In the genomic region with DNA sequence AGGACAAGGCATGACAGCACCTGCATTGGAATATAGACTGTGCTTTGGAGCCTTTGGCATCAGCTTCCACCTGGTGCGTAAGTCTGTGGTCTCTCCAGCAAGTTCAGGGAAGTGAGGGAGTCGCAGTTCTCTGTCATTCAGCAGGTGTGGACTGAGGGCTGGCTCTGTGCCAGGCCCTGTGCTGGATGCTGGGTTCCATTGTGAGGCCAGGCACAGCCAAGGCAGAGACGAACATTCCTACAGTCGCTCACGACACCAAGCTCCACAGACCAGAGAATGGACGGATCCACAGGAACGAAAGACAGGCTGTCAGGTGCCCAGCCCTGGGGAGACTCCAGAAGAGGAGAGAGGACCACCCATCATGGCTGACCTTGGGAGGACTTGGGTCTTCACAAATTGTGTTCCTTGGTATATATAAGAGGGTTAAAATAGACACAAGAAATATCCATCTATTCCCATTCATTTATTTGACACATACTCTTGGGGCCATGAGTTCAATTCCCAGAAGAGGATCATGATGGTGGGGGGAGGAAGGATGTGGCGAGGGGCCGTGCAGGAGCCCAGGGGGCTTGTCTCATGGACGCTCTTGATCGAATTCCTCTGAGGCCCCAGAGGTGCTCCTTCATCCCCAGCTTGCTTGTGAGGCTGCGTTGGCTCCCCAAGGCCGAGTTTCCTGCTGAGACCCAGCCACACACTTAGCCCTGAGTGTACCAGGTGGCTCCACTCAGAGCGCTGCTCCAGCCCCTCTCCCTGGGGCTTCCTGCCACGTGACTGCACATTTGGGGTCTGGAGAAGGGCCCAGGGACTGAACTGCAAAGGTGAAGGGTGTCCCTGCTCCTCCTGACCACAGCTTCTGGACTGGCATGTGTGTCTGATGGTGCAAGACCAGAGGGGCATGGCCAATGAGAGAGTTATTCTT, we compare ENCODE assay signal across 9 cellular contexts. TPM values are rescaled to one million over a fixed set of nuclear protein-coding genes. Genes with fewer than 3 reads are reported as not detected.
DNase-seq lines count a peak whose midpoint lies in the region; ATAC-seq and TF ChIP-seq lines count a peak whose summit lies in the region.
"Had no signal": no experiment of that assay in that cellular context is flagged by ENCODE, and none has a peak within 500 bp of the region (broad histone marks: within the 10 kb centered on the region; RNA-seq: fewer than 3 reads in every experiment).

No MANE protein-coding gene starts in this region.

- peaks cover 85% of the 10 kb centered on the region for H3K4me1 ChIP-seq in CD4-positive, alpha-beta memory T cell (ENCODE audit: insufficient read depth, low read length)
- peaks cover 4 to 5% of the 10 kb centered on the region in 2 donors for H3K4me1 ChIP-seq in mucosa of rectum (ENCODE audit: control insufficient read depth in 2 of 2, insufficient read depth in 2 of 2, low read length in 2 of 2)

- H3K9me3 ChIP-seq in CD4-positive, alpha-beta memory T cell (ENCODE audit: control insufficient read depth in 1 of 2, low read length in 2 of 2), result no peaks in the 10 kb centered on the region
- no peaks in the 10 kb centered on the region for H3K9me3 ChIP-seq in mucosa of rectum (ENCODE audit: control insufficient read depth in 2 of 2, low read length in 2 of 2)
- H3K9me3 ChIP-seq: thoracic aorta had no signal

- no peaks in the 10 kb centered on the region for H3K27me3 ChIP-seq in CD4-positive, alpha-beta memory T cell (ENCODE audit: insufficient read depth, low read length)
- H3K27me3 ChIP-seq in mucosa of rectum (ENCODE audit: control insufficient read depth in 2 of 2, insufficient read depth in 2 of 2, low read length in 2 of 2), result peaks cover 0 to 2% of the 10 kb centered on the region in 2 donors

- H3K4me1 Mint-ChIP-seq in CD4-positive, alpha-beta memory T cell, result peaks cover 67 to 98% (median 81%) of the 10 kb centered on the region in 4 donors
- H3K4me1 Mint-ChIP-seq in activated CD8-positive, alpha-beta T cell treated with anti-CD3 and anti-CD28 coated beads for 36 hours (ENCODE audit: low read depth), result peaks cover 74% of the 10 kb centered on the region

- CTCF ChIA-PET in CD4-positive, alpha-beta memory T cell (lab: Charles Lee; ENCODE audit: partially characterized antibody), result interaction anchor here (1.0 to 3.5 kb wide), 9 partner anchors 13 to 72 kb away, joined by 3 to 33 read pairs (median 6); no protein-coding TSS in a partner anchor
- CTCF ChIA-PET in activated CD8-positive, alpha-beta T cell treated with anti-CD3 and anti-CD28 coated beads for 36 hours (lab: Charles Lee), result interaction anchor here (0.8 to 2.7 kb wide), 13 partner anchors 8 to 78 kb away, joined by 3 to 20 read pairs (median 4); no protein-coding TSS in a partner anchor

- POLR2A ChIA-PET in CD4-positive, alpha-beta memory T cell (lab: Charles Lee; ENCODE audit: partially characterized antibody), result interaction anchor here (0.9 to 5.0 kb wide), 23 partner anchors 10 to 1762 kb away, joined by 3 to 183 read pairs (median 8); a partner anchor contains a TSS
- POLR2A ChIA-PET in activated CD8-positive, alpha-beta T cell treated with anti-CD3 and anti-CD28 coated beads for 36 hours (lab: Charles Lee), result interaction anchor here (0.6 to 3.7 kb wide), 15 partner anchors 11 to 270 kb away, joined by 3 to 73 read pairs (median 4); no protein-coding TSS in a partner anchor

- peak overlapping the region in 1 of 2 donors; percentile 41 for H3K9ac ChIP-seq in mucosa of rectum (ENCODE audit: low read depth in 1 of 2, low read length in 2 of 2)

- intact Hi-C loops in CD4-positive, alpha-beta memory T cell (cut with micrococcal nuclease), result loop anchor here (1.0 to 5.0 kb wide), 2 partner anchors 10 to 128 kb away; a partner anchor contains a TSS
- intact Hi-C loops in activated CD8-positive, alpha-beta T cell treated with anti-CD3 and anti-CD28 coated beads for 36 hours (cut with micrococcal nuclease), result loop anchor here (5.0 kb wide), 1 partner anchor 38 kb away; no protein-coding TSS in a partner anchor

- in situ Hi-C loops in KBM-7 (cut with MboI; ENCODE audit: low pct_unique_long_range_greater_than_20kb, low sequenced_read_pairs), result no loop called here

- no peaks in the 10 kb centered on the region for H3K27me3 Mint-ChIP-seq in CD4-positive, alpha-beta memory T cell
- no peaks in the 10 kb centered on the region for H3K27me3 Mint-ChIP-seq in activated CD8-positive, alpha-beta T cell treated with anti-CD3 and anti-CD28 coated beads for 36 hours

- H3K4me3 ChIP-seq in CD4-positive, alpha-beta memory T cell (ENCODE audit: low read length in 2 of 2), result peak overlapping the region; percentile 48 to 76
- H3K4me3 ChIP-seq in mucosa of rectum (ENCODE audit: low read length in 2 of 2), result peak overlapping the region in 1 of 2 donors; percentile 52
- H3K4me3 ChIP-seq: thoracic aorta had no signal

- H3K36me3 Mint-ChIP-seq in CD4-positive, alpha-beta memory T cell, result peaks cover 15 to 29% of the 10 kb centered on the region in 2 donors
- peaks cover 21% of the 10 kb centered on the region for H3K36me3 Mint-ChIP-seq in activated CD8-positive, alpha-beta T cell treated with anti-CD3 and anti-CD28 coated beads for 36 hours (ENCODE audit: low read depth)

- H3K27ac Mint-ChIP-seq in CD4-positive, alpha-beta memory T cell, result peak overlapping the region; percentile 97 to 99 (median 99)
- H3K27ac Mint-ChIP-seq in activated CD8-positive, alpha-beta T cell treated with anti-CD3 and anti-CD28 coated beads for 36 hours, result peak overlapping the region; percentile 98

- no peak for TF ChIP-seq CTCF in activated CD8-positive, alpha-beta T cell treated with anti-CD3 and anti-CD28 coated beads for 36 hours (IDR thresholded peaks at IDR 0.05)

- H3K9me3 Mint-ChIP-seq in CD4-positive, alpha-beta memory T cell, result peaks cover 0 to 3% (median 0%) of the 10 kb centered on the region in 8 donors
- H3K9me3 Mint-ChIP-seq in activated CD8-positive, alpha-beta T cell treated with anti-CD3 and anti-CD28 coated beads for 36 hours, result no peaks in the 10 kb centered on the region

- ATAC-seq in activated CD8-positive, alpha-beta T cell treated with anti-CD3 and anti-CD28 coated beads for 36 hours, result no peak
- no peak for ATAC-seq in GM18907 (IDR thresholded peaks at IDR 0.05; ENCODE audit: unreplicated experiment)

- no peaks in the 10 kb centered on the region for H3K36me3 ChIP-seq in CD4-positive, alpha-beta memory T cell (ENCODE audit: insufficient read depth, low read length)
- no peaks in the 10 kb centered on the region for H3K36me3 ChIP-seq in mucosa of rectum (ENCODE audit: control insufficient read depth in 2 of 2, insufficient read depth in 2 of 2, low read length in 2 of 2)
- H3K36me3 ChIP-seq: thoracic aorta had no signal

- peak overlapping the region; percentile 83 to 96 (median 89) for H3K4me3 Mint-ChIP-seq in CD4-positive, alpha-beta memory T cell
- peak overlapping the region; percentile 95 for H3K4me3 Mint-ChIP-seq in activated CD8-positive, alpha-beta T cell treated with anti-CD3 and anti-CD28 coated beads for 36 hours

- DNase-seq in CD4-positive, alpha-beta memory T cell, result peak in 1 of 5 donors; percentile 42
- DNase-seq in NCI-H1105 treated with DMSO at 0.1 percent for 48 hours (lab: John Stamatoyannopoulos, UW) (peak; percentile 93), C1 segment of cervical spinal cord (lab: John Stamatoyannopoulos, UW) (no peak), iPS-NIHi11 (ENCODE audit: low spot score) (no peak), KBM-7 (no peak)
- peak; percentile 54 for DNase-seq in activated CD8-positive, alpha-beta T cell treated with anti-CD3 and anti-CD28 coated beads for 36 hours

- H3K27ac ChIP-seq in CD4-positive, alpha-beta memory T cell (ENCODE audit: low read depth, low read length), result peak overlapping the region; percentile 97
- H3K27ac ChIP-seq in mucosa of rectum (ENCODE audit: low read depth in 2 of 2, low read length in 2 of 2), result peak overlapping the region; percentile 24 to 76
- H3K27ac ChIP-seq: thoracic aorta had no signal

RNA-seq across cellular contexts. Expression of a gene that starts 3.5 kb away (rescaled TPM):
- total RNA-seq in CD4-positive, alpha-beta memory T cell, result 10 to 100 TPM; 46.8 to 49.0 TPM
- polyA plus RNA-seq in CD4-positive, alpha-beta memory T cell, result 10 to 100 TPM in 1 of 2 donors, 1 to 10 TPM in 1; 7.8 to 12.1 TPM
- total RNA-seq in activated CD8-positive, alpha-beta T cell treated with anti-CD3 and anti-CD28 coated beads for 36 hours, result 10 to 100 TPM; 10.9 to 11.9 TPM

Comparison
In these comparisons a context has a peak if more than half of its experiments do, and no peak if none do; other contexts are left out.
1. DNase-seq: peak in NCI-H1105 treated with DMSO at 0.1 percent for 48 hours (single experiment) and activated CD8-positive, alpha-beta T cell treated with anti-CD3 and anti-CD28 coated beads for 36 hours (single experiment); none in C1 segment of cervical spinal cord (0 of 14), iPS-NIHi11 (single experiment) and KBM-7 (single experiment).